ENCODE assay signal across 8 cellular contexts in genomic region chr12:53561590-53561953, GRCh38. TPM values are rescaled to one million over a fixed set of nuclear protein-coding genes. Genes with fewer than 3 reads are reported as not detected.
DNase-seq lines count a peak whose midpoint lies in the region; ATAC-seq and TF ChIP-seq lines count a peak whose summit lies in the region.
"Had no signal": no experiment of that assay in that cellular context is flagged by ENCODE, and none has a peak within 500 bp of the region (broad histone marks: within the 10 kb centered on the region; RNA-seq: fewer than 3 reads in every experiment).

No MANE protein-coding gene starts in this region.

- H3K27me3 Mint-ChIP-seq in effector memory CD8-positive, alpha-beta T cell = no peaks in the 10 kb centered on the region

- peak overlapping the region; percentile 65 for H3K4me2 ChIP-seq in PC-3 (ENCODE audit: low read length)

- BruUV-seq in PC-3 (replicated peaks; lab: Mats Ljungman, UMichigan) = no TSS peak

- H2AFZ ChIP-seq in PC-3 (ENCODE audit: low read length) = no peak overlapping the region

- POLR2A ChIA-PET in PC-3 (lab: Charles Lee; ENCODE audit: unreplicated experiment) = interaction anchor here (0.5 to 0.8 kb wide), 2 partner anchors 97 to 429 kb away, joined by 4 to 8 read pairs; no protein-coding TSS in a partner anchor

- no peaks in the 10 kb centered on the region for H3K36me3 ChIP-seq in PC-3 (ENCODE audit: low read depth, low read length)

- H3K79me2 ChIP-seq in PC-3 (ENCODE audit: low read length) = no peaks in the 10 kb centered on the region; the same call in 1 of the 2 replicates

- peaks cover 38% of the 10 kb centered on the region for H3K4me1 ChIP-seq in PC-3 (ENCODE audit: insufficient read depth, low read length)

- peak overlapping the region; percentile 54 for H3K9ac ChIP-seq in PC-3 (ENCODE audit: low read length)

- H4K20me1 ChIP-seq in PC-3 (ENCODE audit: low read length) = no peaks in the 10 kb centered on the region

- DNase-seq in GM04504 (ENCODE audit: low read depth) (peak; percentile 64), PC-3 (peak; percentile 91), renal cortical epithelial cell (ENCODE audit: low read depth) (peak; percentile 97), activated gamma-delta T cell treated with Interleukin-2 at 50 U/mL for 16 hours (no peak), T-helper 9 cell (no peak)
- no peak for DNase-seq in effector memory CD8-positive, alpha-beta T cell
- DNase-seq: mesendoderm had no signal

- CTCF ChIA-PET in PC-3 (lab: Charles Lee) = interaction anchor here (0.6 to 0.7 kb wide), 2 partner anchors 18 to 62 kb away, joined by 3 to 4 read pairs; no protein-coding TSS in a partner anchor

- no peaks in the 10 kb centered on the region for H3K9me3 ChIP-seq in PC-3 (ENCODE audit: low read length)

- peaks cover 5% of the 10 kb centered on the region for H3F3A ChIP-seq in PC-3 (ENCODE audit: low read length, unreplicated experiment)

- no peaks in the 10 kb centered on the region for H3K9me2 ChIP-seq in PC-3 (replicated peaks; ENCODE audit: low read length)

- H3K36me3 Mint-ChIP-seq in effector memory CD8-positive, alpha-beta T cell (ENCODE audit: insufficient read depth) = peaks cover 9% of the 10 kb centered on the region

- H3K4me1 Mint-ChIP-seq in effector memory CD8-positive, alpha-beta T cell (ENCODE audit: low read depth in 2 of 2) = peaks cover 12 to 41% of the 10 kb centered on the region in 2 donors

- peak overlapping the region; percentile 63 to 64 for H3K27ac Mint-ChIP-seq in effector memory CD8-positive, alpha-beta T cell

- ATAC-seq in PC-3 (peak; percentile 92), GM18520 (IDR thresholded peaks at IDR 0.05; ENCODE audit: unreplicated experiment) (no peak)
- ATAC-seq in effector memory CD8-positive, alpha-beta T cell (replicated peaks) = no peak

- TF ChIP-seq CTCF in PC-3 (conservative IDR thresholded peaks at IDR 0.05; ENCODE audit: low read depth, low read length) = no peak

- H3K27ac ChIP-seq in PC-3 (ENCODE audit: low read length) = peak overlapping the region; percentile 82

- H3K4me3 ChIP-seq in PC-3 (ENCODE audit: low read length) = peak overlapping the region; percentile 10; the same call in 1 of the 2 replicates

- no peak overlapping the region for H3K4me3 Mint-ChIP-seq in effector memory CD8-positive, alpha-beta T cell

- no peaks in the 10 kb centered on the region for H3K27me3 ChIP-seq in PC-3 (ENCODE audit: low read length)

- no peaks in the 10 kb centered on the region for H3K9me3 Mint-ChIP-seq in effector memory CD8-positive, alpha-beta T cell

- intact Hi-C loops in PC-3 (cut with micrococcal nuclease) = loop anchor here (1.0 to 5.0 kb wide), 2 partner anchors 66 to 115 kb away; partner anchors contain the start of genes ATF7 and ATP5MC2

RNA-seq across cellular contexts. Expression of gene NPFF, which starts 54.3 kb away (rescaled TPM):
- total RNA-seq in PC-3 (2014; rRNA removed) = not detected in 2 replicates
- total RNA-seq in renal cortical epithelial cell = not detected in 2 replicates

Comparison
In these comparisons a context has a peak if more than half of its experiments do, and no peak if none do; other contexts are left out.
1. DNase-seq: peak in GM04504 (single experiment), PC-3 (single experiment) and renal cortical epithelial cell (single experiment); none in effector memory CD8-positive, alpha-beta T cell (0 of 3), activated gamma-delta T cell treated with Interleukin-2 at 50 U/mL for 16 hours (single experiment) and T-helper 9 cell (single experiment).